27 cellular contexts compared by ENCODE assay signal in the genomic region with DNA sequence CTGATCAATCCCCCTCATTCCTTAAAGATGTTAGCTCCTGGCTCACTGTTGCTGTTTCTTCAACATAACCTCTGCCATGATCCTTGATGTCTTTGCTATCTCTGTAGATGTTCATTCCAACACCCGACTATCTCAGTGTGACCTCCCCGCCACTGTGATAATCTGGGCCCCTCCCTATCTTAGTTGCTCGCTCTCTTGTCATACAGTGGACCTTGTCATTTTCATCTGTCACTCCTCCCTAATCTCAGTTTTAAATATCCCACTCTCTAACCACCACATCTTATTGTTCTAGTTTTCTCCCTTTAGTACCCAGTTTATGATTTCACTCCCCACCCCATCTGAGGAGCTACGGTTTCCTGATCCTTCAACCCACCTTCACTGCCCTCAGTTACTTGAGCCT.
"Had no signal": no experiment of that assay in that cellular context is flagged by ENCODE, and none has a peak within 500 bp of the region (broad histone marks: within the 10 kb centered on the region; RNA-seq: fewer than 3 reads in every experiment).

No MANE protein-coding gene starts in this region.

- H3K27ac ChIP-seq: body of pancreas, gastroesophageal sphincter had no signal

- H3K9me3 ChIP-seq: body of pancreas, esophagus muscularis mucosa, gastroesophageal sphincter had no signal

- H3K4me3 ChIP-seq: body of pancreas, esophagus muscularis mucosa, gastroesophageal sphincter had no signal

- DNase-seq: activated CD4-positive, alpha-beta memory T cell treated with anti-CD3 and anti-CD28 coated beads for 36 hours; activated CD4-positive, alpha-beta T cell treated with anti-CD3 and anti-CD28 coated beads for 36 hours; activated CD4-positive, alpha-beta T cell treated with anti-CD3 and anti-CD28 coated beads, Interleukin-2, amount 10 ng/mL, durations not matched to agents 24 days and 14 days; activated CD4-positive, CD25-positive, alpha-beta regulatory T cell; activated CD4-positive, CD25-positive, alpha-beta regulatory T cell treated with anti-CD3 and anti-CD28 coated beads, Interleukin-2, amount 50 U/mL, for 72 hours; activated CD8-positive, alpha-beta memory T cell treated with anti-CD3 and anti-CD28 coated beads, Interleukin-2, amount 10 ng/mL, durations not matched to agents 7 days and 5 days; activated CD8-positive, alpha-beta memory T cell treated with anti-CD3 and anti-CD28 coated beads, Interleukin-2, amount 50 U/mL, for 4 hours; activated CD8-positive, alpha-beta T cell treated with anti-CD3 and anti-CD28 coated beads, Interleukin-2, amount 10 ng/mL, durations not matched to agents 7 days and 5 days; activated gamma-delta T cell; activated naive CD4-positive, alpha-beta T cell; activated naive CD4-positive, alpha-beta T cell treated with anti-CD3 and anti-CD28 coated beads, Interleukin-2, amount 10 ng/mL, durations not matched to agents 7 days and 5 days; activated T-cell treated with anti-CD3 and anti-CD28 coated beads, Interleukin-2, amount 50 U/mL, for 24 hours; activated T-cell treated with anti-CD3 and anti-CD28 coated beads, Interleukin-2, amount 50 U/mL, for 72 hours; amniotic stem cell; anterior cingulate cortex; body of pancreas; caudate nucleus; cortex of kidney; dermis blood vessel endothelial cell; effector CD4-positive, alpha-beta T cell; effector memory CD8-positive, alpha-beta T cell; foreskin melanocyte; T-helper 2 cell had no signal

- FAIRE-seq: colon had no signal

- ATAC-seq: activated CD4-positive, alpha-beta T cell treated with anti-CD3 and anti-CD28 coated beads for 36 hours; activated CD8-positive, alpha-beta memory T cell treated with anti-CD3 and anti-CD28 coated beads, Interleukin-2, amount 10 ng/mL, durations not matched to agents 7 days and 5 days; activated CD8-positive, alpha-beta T cell treated with anti-CD3 and anti-CD28 coated beads, Interleukin-2, amount 10 ng/mL, durations not matched to agents 7 days and 5 days; activated naive CD4-positive, alpha-beta T cell treated with anti-CD3 and anti-CD28 coated beads, Interleukin-2, amount 50 U/mL, for 72 hours; activated T-cell treated with anti-CD3 and anti-CD28 coated beads, Interleukin-2, amount 50 U/mL, for 72 hours; body of pancreas; effector memory CD8-positive, alpha-beta T cell had no signal

- H3K27me3 ChIP-seq: body of pancreas, esophagus muscularis mucosa, gastroesophageal sphincter had no signal

- H3K36me3 ChIP-seq: esophagus muscularis mucosa, gastroesophageal sphincter had no signal
